ENCODE assay signal across 2 cellular contexts in the genomic region with DNA sequence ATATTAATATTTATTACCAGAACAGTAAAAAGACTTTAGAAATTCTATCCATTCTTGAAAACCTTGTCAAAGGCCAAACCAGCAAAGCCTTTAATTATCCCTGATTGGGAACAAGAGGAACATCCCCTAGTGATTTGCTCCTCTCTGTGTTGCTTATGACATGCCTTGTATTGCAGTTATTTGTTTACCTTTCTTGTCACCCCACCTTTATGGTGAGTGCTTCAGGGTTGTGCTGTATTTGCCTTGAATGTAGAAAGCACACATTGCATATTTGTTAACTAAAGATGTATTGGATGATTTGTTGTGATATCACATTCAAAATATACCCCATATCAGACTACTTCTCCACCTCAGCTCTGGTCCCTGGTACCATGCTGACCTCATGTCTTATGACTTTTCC.
TF ChIP-seq lines count a peak whose summit lies in the region.

No MANE protein-coding gene starts in this region.

TF ChIP-seq in HepG2, 621 proteins besides CTCF, POLR2A, EP300 and RAD21 (continued from another document and continues in another):
- TF ChIP-seq TBX2 (CRISPR knock-in tag; IDR thresholded peaks at IDR 0.05; ENCODE audit: borderline replicate concordance) (no peak), FOXA1 (IDR thresholded peaks at IDR 0.05) (no peak), FOXA1 (CRISPR knock-in tag; IDR thresholded peaks at IDR 0.05) (0 out of 2 replicates have a peak, but pooled peaks have one; percentile 34), MEIS2 (CRISPR knock-in tag; IDR thresholded peaks at IDR 0.05) (no peak), ZBTB8A (CRISPR knock-in tag; IDR thresholded peaks at IDR 0.05; ENCODE audit: borderline replicate concordance, low read depth) (no peak), CEBPG (CRISPR knock-in tag; IDR thresholded peaks at IDR 0.05) (0 out of 2 replicates have a peak, but pooled peaks have one; percentile 18), PCBP2 (optimal IDR thresholded peaks at IDR 0.05; ENCODE audit: low read depth, low read length, poor library complexity, severe bottlenecking) (no peak), FOSL1 (CRISPR knock-in tag; IDR thresholded peaks at IDR 0.05; ENCODE audit: borderline replicate concordance) (no peak), MLLT10 (CRISPR knock-in tag; IDR thresholded peaks at IDR 0.05) (no peak), HOXA3 (CRISPR knock-in tag; IDR thresholded peaks at IDR 0.05) (no peak), SOX13 (IDR thresholded peaks at IDR 0.05) (no peak), SOX13 (CRISPR knock-in tag; conservative IDR thresholded peaks at IDR 0.05 in 1 of 2, IDR thresholded peaks at IDR 0.05 in 1 of 2) (0 out of 4 replicates have a peak, but pooled peaks of 1 of the 2 experiments have one; percentile 36), PCBP1 (IDR thresholded peaks at IDR 0.05; ENCODE audit: borderline replicate concordance, low read depth, low read length) (no peak)
- TF ChIP-seq, protein P1, sequence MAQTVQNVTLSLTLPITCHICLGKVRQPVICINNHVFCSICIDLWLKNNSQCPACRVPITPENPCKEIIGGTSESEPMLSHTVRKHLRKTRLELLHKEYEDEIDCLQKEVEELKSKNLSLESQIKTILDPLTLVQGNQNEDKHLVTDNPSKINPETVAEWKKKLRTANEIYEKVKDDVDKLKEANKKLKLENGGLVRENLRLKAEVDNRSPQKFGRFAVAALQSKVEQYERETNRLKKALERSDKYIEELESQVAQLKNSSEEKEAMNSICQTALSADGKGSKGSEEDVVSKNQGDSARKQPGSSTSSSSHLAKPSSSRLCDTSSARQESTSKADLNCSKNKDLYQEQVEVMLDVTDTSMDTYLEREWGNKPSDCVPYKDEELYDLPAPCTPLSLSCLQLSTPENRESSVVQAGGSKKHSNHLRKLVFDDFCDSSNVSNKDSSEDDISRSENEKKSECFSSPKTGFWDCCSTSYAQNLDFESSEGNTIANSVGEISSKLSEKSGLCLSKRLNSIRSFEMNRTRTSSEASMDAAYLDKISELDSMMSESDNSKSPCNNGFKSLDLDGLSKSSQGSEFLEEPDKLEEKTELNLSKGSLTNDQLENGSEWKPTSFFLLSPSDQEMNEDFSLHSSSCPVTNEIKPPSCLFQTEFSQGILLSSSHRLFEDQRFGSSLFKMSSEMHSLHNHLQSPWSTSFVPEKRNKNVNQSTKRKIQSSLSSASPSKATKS (CRISPR knock-in tag; IDR thresholded peaks at IDR 0.05) = no peak
- TF ChIP-seq, protein P2, sequence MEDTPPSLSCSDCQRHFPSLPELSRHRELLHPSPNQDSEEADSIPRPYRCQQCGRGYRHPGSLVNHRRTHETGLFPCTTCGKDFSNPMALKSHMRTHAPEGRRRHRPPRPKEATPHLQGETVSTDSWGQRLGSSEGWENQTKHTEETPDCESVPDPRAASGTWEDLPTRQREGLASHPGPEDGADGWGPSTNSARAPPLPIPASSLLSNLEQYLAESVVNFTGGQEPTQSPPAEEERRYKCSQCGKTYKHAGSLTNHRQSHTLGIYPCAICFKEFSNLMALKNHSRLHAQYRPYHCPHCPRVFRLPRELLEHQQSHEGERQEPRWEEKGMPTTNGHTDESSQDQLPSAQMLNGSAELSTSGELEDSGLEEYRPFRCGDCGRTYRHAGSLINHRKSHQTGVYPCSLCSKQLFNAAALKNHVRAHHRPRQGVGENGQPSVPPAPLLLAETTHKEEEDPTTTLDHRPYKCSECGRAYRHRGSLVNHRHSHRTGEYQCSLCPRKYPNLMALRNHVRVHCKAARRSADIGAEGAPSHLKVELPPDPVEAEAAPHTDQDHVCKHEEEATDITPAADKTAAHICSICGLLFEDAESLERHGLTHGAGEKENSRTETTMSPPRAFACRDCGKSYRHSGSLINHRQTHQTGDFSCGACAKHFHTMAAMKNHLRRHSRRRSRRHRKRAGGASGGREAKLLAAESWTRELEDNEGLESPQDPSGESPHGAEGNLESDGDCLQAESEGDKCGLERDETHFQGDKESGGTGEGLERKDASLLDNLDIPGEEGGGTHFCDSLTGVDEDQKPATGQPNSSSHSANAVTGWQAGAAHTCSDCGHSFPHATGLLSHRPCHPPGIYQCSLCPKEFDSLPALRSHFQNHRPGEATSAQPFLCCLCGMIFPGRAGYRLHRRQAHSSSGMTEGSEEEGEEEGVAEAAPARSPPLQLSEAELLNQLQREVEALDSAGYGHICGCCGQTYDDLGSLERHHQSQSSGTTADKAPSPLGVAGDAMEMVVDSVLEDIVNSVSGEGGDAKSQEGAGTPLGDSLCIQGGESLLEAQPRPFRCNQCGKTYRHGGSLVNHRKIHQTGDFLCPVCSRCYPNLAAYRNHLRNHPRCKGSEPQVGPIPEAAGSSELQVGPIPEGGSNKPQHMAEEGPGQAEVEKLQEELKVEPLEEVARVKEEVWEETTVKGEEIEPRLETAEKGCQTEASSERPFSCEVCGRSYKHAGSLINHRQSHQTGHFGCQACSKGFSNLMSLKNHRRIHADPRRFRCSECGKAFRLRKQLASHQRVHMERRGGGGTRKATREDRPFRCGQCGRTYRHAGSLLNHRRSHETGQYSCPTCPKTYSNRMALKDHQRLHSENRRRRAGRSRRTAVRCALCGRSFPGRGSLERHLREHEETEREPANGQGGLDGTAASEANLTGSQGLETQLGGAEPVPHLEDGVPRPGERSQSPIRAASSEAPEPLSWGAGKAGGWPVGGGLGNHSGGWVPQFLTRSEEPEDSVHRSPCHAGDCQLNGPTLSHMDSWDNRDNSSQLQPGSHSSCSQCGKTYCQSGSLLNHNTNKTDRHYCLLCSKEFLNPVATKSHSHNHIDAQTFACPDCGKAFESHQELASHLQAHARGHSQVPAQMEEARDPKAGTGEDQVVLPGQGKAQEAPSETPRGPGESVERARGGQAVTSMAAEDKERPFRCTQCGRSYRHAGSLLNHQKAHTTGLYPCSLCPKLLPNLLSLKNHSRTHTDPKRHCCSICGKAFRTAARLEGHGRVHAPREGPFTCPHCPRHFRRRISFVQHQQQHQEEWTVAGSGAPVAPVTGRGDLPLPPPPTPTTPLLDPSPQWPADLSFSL (CRISPR knock-in tag; IDR thresholded peaks at IDR 0.05) = no peak
- TF ChIP-seq, protein P3, sequence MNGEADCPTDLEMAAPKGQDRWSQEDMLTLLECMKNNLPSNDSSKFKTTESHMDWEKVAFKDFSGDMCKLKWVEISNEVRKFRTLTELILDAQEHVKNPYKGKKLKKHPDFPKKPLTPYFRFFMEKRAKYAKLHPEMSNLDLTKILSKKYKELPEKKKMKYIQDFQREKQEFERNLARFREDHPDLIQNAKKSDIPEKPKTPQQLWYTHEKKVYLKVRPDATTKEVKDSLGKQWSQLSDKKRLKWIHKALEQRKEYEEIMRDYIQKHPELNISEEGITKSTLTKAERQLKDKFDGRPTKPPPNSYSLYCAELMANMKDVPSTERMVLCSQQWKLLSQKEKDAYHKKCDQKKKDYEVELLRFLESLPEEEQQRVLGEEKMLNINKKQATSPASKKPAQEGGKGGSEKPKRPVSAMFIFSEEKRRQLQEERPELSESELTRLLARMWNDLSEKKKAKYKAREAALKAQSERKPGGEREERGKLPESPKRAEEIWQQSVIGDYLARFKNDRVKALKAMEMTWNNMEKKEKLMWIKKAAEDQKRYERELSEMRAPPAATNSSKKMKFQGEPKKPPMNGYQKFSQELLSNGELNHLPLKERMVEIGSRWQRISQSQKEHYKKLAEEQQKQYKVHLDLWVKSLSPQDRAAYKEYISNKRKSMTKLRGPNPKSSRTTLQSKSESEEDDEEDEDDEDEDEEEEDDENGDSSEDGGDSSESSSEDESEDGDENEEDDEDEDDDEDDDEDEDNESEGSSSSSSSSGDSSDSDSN (CRISPR knock-in tag; IDR thresholded peaks at IDR 0.05) = no peak
- TF ChIP-seq, protein P4, sequence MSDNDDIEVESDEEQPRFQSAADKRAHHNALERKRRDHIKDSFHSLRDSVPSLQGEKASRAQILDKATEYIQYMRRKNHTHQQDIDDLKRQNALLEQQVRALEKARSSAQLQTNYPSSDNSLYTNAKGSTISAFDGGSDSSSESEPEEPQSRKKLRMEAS (IDR thresholded peaks at IDR 0.05) = no peak

TF ChIP-seq in HEK293T, 16 proteins besides CTCF, POLR2A, EP300 and RAD21 (continued from another document):
- TF ChIP-seq, protein P5, sequence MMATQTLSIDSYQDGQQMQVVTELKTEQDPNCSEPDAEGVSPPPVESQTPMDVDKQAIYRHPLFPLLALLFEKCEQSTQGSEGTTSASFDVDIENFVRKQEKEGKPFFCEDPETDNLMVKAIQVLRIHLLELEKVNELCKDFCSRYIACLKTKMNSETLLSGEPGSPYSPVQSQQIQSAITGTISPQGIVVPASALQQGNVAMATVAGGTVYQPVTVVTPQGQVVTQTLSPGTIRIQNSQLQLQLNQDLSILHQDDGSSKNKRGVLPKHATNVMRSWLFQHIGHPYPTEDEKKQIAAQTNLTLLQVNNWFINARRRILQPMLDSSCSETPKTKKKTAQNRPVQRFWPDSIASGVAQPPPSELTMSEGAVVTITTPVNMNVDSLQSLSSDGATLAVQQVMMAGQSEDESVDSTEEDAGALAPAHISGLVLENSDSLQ (IDR thresholded peaks at IDR 0.05) = no peak
- no peak for TF ChIP-seq SUZ12 (IDR thresholded peaks at IDR 0.05)
- no peak for TF ChIP-seq NFRKB (IDR thresholded peaks at IDR 0.05)
- TF ChIP-seq FOXA1 (IDR thresholded peaks at IDR 0.05) = no peak
- no peak for TF ChIP-seq L3MBTL2 (conservative IDR thresholded peaks at IDR 0.05)
- TF ChIP-seq FOXK2 (IDR thresholded peaks at IDR 0.05) = no peak
- no peak for TF ChIP-seq ARNT (IDR thresholded peaks at IDR 0.05)
- no peak for TF ChIP-seq ELF4 (IDR thresholded peaks at IDR 0.05)
- no peak for TF ChIP-seq HDGF (IDR thresholded peaks at IDR 0.05; ENCODE audit: borderline replicate concordance)
- no peak for TF ChIP-seq ZNF384 (IDR thresholded peaks at IDR 0.05)
- TF ChIP-seq BHLHE40 (IDR thresholded peaks at IDR 0.05; ENCODE audit: borderline replicate concordance) = no peak
- no peak for TF ChIP-seq TARDBP (IDR thresholded peaks at IDR 0.05)
- TF ChIP-seq FOXM1 (IDR thresholded peaks at IDR 0.05; ENCODE audit: borderline replicate concordance) = no peak
